ENCODE assay signal across 3 cellular contexts in the genomic region with DNA sequence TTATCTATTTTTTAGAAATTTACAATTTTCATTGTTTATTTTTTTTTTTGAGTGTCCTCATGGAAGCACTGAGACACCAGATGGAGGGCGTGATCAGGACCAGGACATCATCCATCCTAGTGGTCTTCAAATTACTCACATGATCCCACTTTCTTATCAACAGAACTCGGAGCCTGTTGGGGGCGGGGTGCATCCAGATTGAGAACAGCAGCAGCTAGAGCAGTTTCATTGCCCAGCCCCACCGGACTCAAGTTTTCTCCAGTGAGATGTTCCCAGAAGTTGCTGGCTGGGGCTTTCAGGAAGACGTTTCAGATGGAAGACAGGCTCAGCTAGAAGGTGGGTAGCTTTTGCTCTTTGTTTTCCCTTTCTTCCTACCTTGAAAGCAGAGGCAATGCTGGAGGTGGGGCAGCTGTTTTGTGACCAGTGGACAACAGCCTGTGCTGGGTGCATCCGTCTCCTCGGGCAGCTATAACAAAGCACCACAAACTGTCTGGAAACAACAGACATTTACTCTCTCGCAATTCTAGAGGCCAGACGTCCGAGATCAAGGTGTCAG.
"Had no signal": no experiment of that assay in that cellular context is flagged by ENCODE, and none has a peak within 500 bp of the region (broad histone marks: within the 10 kb centered on the region; RNA-seq: fewer than 3 reads in every experiment).

No MANE protein-coding gene starts in this region.

- ATAC-seq: GM12878 had no signal

- DNase-seq: GDM1, GF-D8 had no signal

- H3K4me3 ChIP-seq: GM12878 had no signal
